ENCODE assay signal across 19 cellular contexts in genomic region chr1:152148051-152148450, GRCh38. TPM values are rescaled to one million over a fixed set of nuclear protein-coding genes. Genes with fewer than 3 reads are reported as not detected.
A peak's percentile ranks its signal among the peaks of the same experiment; 100 is the strongest.
DNase-seq lines count a peak whose midpoint lies in the region; ATAC-seq and TF ChIP-seq lines count a peak whose summit lies in the region.
"Had no signal": no experiment of that assay in that cellular context is flagged by ENCODE, and none has a peak within 500 bp of the region (broad histone marks: within the 10 kb centered on the region; RNA-seq: fewer than 3 reads in every experiment).

No MANE protein-coding gene starts in this region.

- TF ChIP-seq CTCF in MCF 10A (IDR thresholded peaks at IDR 0.05; ENCODE audit: unreplicated experiment) (no peak), mammary epithelial cell (conservative IDR thresholded peaks at IDR 0.05 in 1 of 2, IDR thresholded peaks at IDR 0.05 in 1 of 2; ENCODE audit: extremely low read depth in 1 of 2, insufficient read depth in 1 of 2, low read depth in 1 of 2, low read length in 2 of 2) (no peak), KMS-11 (conservative IDR thresholded peaks at IDR 0.05; ENCODE audit: low read depth, low read length) (no peak), esophagus muscularis mucosa (IDR thresholded peaks at IDR 0.05) (no peak), mucosa of descending colon (IDR thresholded peaks at IDR 0.05) (no peak)

- H3K4me2 ChIP-seq in mammary epithelial cell (ENCODE audit: insufficient read depth, low read depth, low read length), result no peak overlapping the region
- no peak overlapping the region for H3K4me2 ChIP-seq in KMS-11
- H3K4me2 ChIP-seq: GM23338 had no signal

- H3K9ac ChIP-seq in mammary epithelial cell (ENCODE audit: insufficient read depth, low read length) (no peak overlapping the region), KMS-11 (no peak overlapping the region)

- no peak for TF ChIP-seq POLR2A in esophagus muscularis mucosa (IDR thresholded peaks at IDR 0.05; ENCODE audit: low read depth)

- H3K79me2 ChIP-seq in mammary epithelial cell (ENCODE audit: insufficient read depth, low read length), result no peaks in the 10 kb centered on the region
- no peaks in the 10 kb centered on the region for H3K79me2 ChIP-seq in KMS-11 (ENCODE audit: insufficient read depth, low read depth)

- BruUV-seq in MCF 10A (replicated peaks; lab: Mats Ljungman, UMichigan) (no TSS peak), mammary epithelial cell (replicated peaks; lab: Mats Ljungman, UMichigan) (no TSS peak)

- in situ Hi-C loops in mammary epithelial cell (cut with MboI; ENCODE audit: low sequenced_read_pairs in 2 of 2), result loop anchor here in 1 of 2 donors (5.0 kb wide), 1 partner anchor 34 kb away; no protein-coding TSS in a partner anchor

- no peaks in the 10 kb centered on the region for H3K27me3 ChIP-seq in mammary epithelial cell (ENCODE audit: insufficient read depth, low read length)
- H3K27me3 ChIP-seq in KMS-11 (ENCODE audit: insufficient read depth, low read depth), result no peaks in the 10 kb centered on the region
- peaks cover 0 to 16% (median 0%) of the 10 kb centered on the region in 4 donors for H3K27me3 ChIP-seq in esophagus muscularis mucosa

- H3K36me3 Mint-ChIP-seq in MCF 10A (ENCODE audit: insufficient read depth, unreplicated experiment), result no peaks in the 10 kb centered on the region
- no peaks in the 10 kb centered on the region for H3K36me3 Mint-ChIP-seq in activated CD8-positive, alpha-beta memory T cell treated with anti-CD3 and anti-CD28 coated beads, Interleukin-2, amount 10 ng/mL, durations not matched to agents 7 days and 5 days

- no peak for ATAC-seq in activated CD8-positive, alpha-beta memory T cell treated with anti-CD3 and anti-CD28 coated beads, Interleukin-2, amount 10 ng/mL, durations not matched to agents 7 days and 5 days
- ATAC-seq in mucosa of descending colon (no peak), HG02981 (IDR thresholded peaks at IDR 0.05; ENCODE audit: unreplicated experiment) (no peak)
- ATAC-seq: GM23338 had no signal

- WGBS in mammary epithelial cell (ENCODE audit: low coverage, missing lambda C conversion rate), result 93% methylated on average over 3 of the region's 3 CpGs
- WGBS in esophagus muscularis mucosa, result 69% methylated on average over 3 of the region's 3 CpGs

- no peak overlapping the region for H3K4me3 Mint-ChIP-seq in MCF 10A (ENCODE audit: unreplicated experiment)
- H3K4me3 Mint-ChIP-seq in activated CD8-positive, alpha-beta memory T cell treated with anti-CD3 and anti-CD28 coated beads, Interleukin-2, amount 10 ng/mL, durations not matched to agents 7 days and 5 days, result no peak overlapping the region
- H3K4me3 Mint-ChIP-seq: CD4-positive, alpha-beta T cell; GM23338; HFFc6 had no signal

- H3K27ac ChIP-seq in mammary epithelial cell (ENCODE audit: insufficient read depth, low read depth, low read length), result no peak overlapping the region
- H3K27ac ChIP-seq in KMS-11, result no peak overlapping the region
- no peak overlapping the region for H3K27ac ChIP-seq in esophagus muscularis mucosa (replicated peaks in 1 of 4)
- H3K27ac ChIP-seq: C4-2B had no signal

- H3K27me3 Mint-ChIP-seq in MCF 10A (ENCODE audit: insufficient read depth, unreplicated experiment), result no peaks in the 10 kb centered on the region
- peaks cover 38% of the 10 kb centered on the region for H3K27me3 Mint-ChIP-seq in activated CD8-positive, alpha-beta memory T cell treated with anti-CD3 and anti-CD28 coated beads, Interleukin-2, amount 10 ng/mL, durations not matched to agents 7 days and 5 days

- no peak overlapping the region for H3K4me3 ChIP-seq in mammary epithelial cell (replicated peaks in 1 of 3; ENCODE audit: insufficient read depth in 1 of 3, low read depth in 2 of 3, low read length in 3 of 3)
- peak overlapping the region; percentile 15 for H3K4me3 ChIP-seq in KMS-11 (IDR thresholded peaks at IDR 0.05; ENCODE audit: insufficient read depth, low read depth, low read length)
- no peak overlapping the region for H3K4me3 ChIP-seq in esophagus muscularis mucosa
- no peak overlapping the region for H3K4me3 ChIP-seq in mucosa of descending colon
- H3K4me3 ChIP-seq: GM23338 had no signal

- DNase-seq in MCF 10A (ENCODE audit: unreplicated experiment) (peak; percentile 26), mammary epithelial cell (no peak), esophagus muscularis mucosa (ENCODE audit: extremely low spot score) (peak; percentile 64), mucosa of descending colon (no peak)
- no peak for DNase-seq in activated CD8-positive, alpha-beta memory T cell treated with anti-CD3 and anti-CD28 coated beads, Interleukin-2, amount 10 ng/mL, durations not matched to agents 7 days and 5 days
- DNase-seq: AML-193; CD4-positive, alpha-beta T cell; DMS79; GDM1; HCEC 1CT; HFFc6 had no signal

- H3K9me3 ChIP-seq in mammary epithelial cell (replicated peaks; ENCODE audit: insufficient read depth, low read length) (peaks cover 16% of the 10 kb centered on the region), esophagus muscularis mucosa (peaks cover 0 to 18% (median 16%) of the 10 kb centered on the region in 4 donors), mucosa of descending colon (peaks cover 19% of the 10 kb centered on the region)

- no peaks in the 10 kb centered on the region for H4K20me1 ChIP-seq in mammary epithelial cell (ENCODE audit: insufficient read depth, low read length)
- H4K20me1 ChIP-seq in KMS-11 (ENCODE audit: insufficient read depth), result no peaks in the 10 kb centered on the region

- TF ChIP-seq EP300 in esophagus muscularis mucosa (IDR thresholded peaks at IDR 0.05), result no peak

- H2AFZ ChIP-seq in mammary epithelial cell (ENCODE audit: low read depth, low read length), result no peak overlapping the region
- no peak overlapping the region for H2AFZ ChIP-seq in KMS-11 (ENCODE audit: low read depth)
- H2AFZ ChIP-seq: GM23338 had no signal

- H3K36me3 ChIP-seq in mammary epithelial cell (ENCODE audit: insufficient read depth, low read length) (no peaks in the 10 kb centered on the region), KMS-11 (ENCODE audit: insufficient read depth) (no peaks in the 10 kb centered on the region), esophagus muscularis mucosa (no peaks in the 10 kb centered on the region), mucosa of descending colon (ENCODE audit: low read depth) (no peaks in the 10 kb centered on the region)

- CTCF ChIA-PET in MCF 10A (lab: Yijun Ruan, JAX) (interaction anchor here (0.6 to 9.7 kb wide), 8 partner anchors 10 to 312 kb away, joined by 3 to 227 read pairs (median 4); no protein-coding TSS in a partner anchor), mammary epithelial cell (lab: Charles Lee; ENCODE audit: low non-redundant PET) (no interaction called here)
- CTCF ChIA-PET in activated CD8-positive, alpha-beta memory T cell treated with anti-CD3 and anti-CD28 coated beads, Interleukin-2, amount 10 ng/mL, durations not matched to agents 7 days and 5 days (lab: Charles Lee), result interaction anchor here (0.8 to 1.3 kb wide), 2 partner anchors 37 to 312 kb away, joined by 3 read pairs; no protein-coding TSS in a partner anchor

- POLR2A ChIA-PET in MCF 10A (lab: Yijun Ruan, JAX), result interaction anchor here (0.5 to 8.2 kb wide), 10 partner anchors 16 to 310 kb away, joined by 3 to 171 read pairs (median 4); partner anchors contain the start of gene RPTN

- dilution Hi-C loops in mammary epithelial cell (cut with HindIII; ENCODE audit: low sequenced_read_pairs), result loop anchor here (5.0 kb wide), 3 partner anchors 76 to 309 kb away; no protein-coding TSS in a partner anchor

- H3K27ac Mint-ChIP-seq in MCF 10A (ENCODE audit: low read depth, unreplicated experiment), result no peak overlapping the region
- H3K27ac Mint-ChIP-seq in activated CD8-positive, alpha-beta memory T cell treated with anti-CD3 and anti-CD28 coated beads, Interleukin-2, amount 10 ng/mL, durations not matched to agents 7 days and 5 days, result no peak overlapping the region
- H3K27ac Mint-ChIP-seq: CD4-positive, alpha-beta T cell; GM23338; HFFc6 had no signal

- intact Hi-C loops in MCF 10A (cut with micrococcal nuclease) (no loop called here), mammary epithelial cell (cut with micrococcal nuclease) (no loop called here), esophagus muscularis mucosa (cut with DNase I) (no loop called here), mucosa of descending colon (cut with DNase I, micrococcal nuclease) (no loop called here)

- peaks cover 28% of the 10 kb centered on the region for H3K9me3 Mint-ChIP-seq in MCF 10A (ENCODE audit: unreplicated experiment)
- peaks cover 11% of the 10 kb centered on the region for H3K9me3 Mint-ChIP-seq in activated CD8-positive, alpha-beta memory T cell treated with anti-CD3 and anti-CD28 coated beads, Interleukin-2, amount 10 ng/mL, durations not matched to agents 7 days and 5 days (ENCODE audit: low read depth)

- H3K4me1 ChIP-seq in mammary epithelial cell (ENCODE audit: insufficient read depth, low read length) (no peaks in the 10 kb centered on the region), KMS-11 (ENCODE audit: low read depth, poor library complexity, severe bottlenecking) (peaks cover 7% of the 10 kb centered on the region), esophagus muscularis mucosa (no peaks in the 10 kb centered on the region), mucosa of descending colon (ENCODE audit: low read depth) (no peaks in the 10 kb centered on the region)
- H3K4me1 ChIP-seq: Caco-2 had no signal

- peaks cover 7% of the 10 kb centered on the region for H3K4me1 Mint-ChIP-seq in MCF 10A (ENCODE audit: insufficient read depth, unreplicated experiment)
- H3K4me1 Mint-ChIP-seq in activated CD8-positive, alpha-beta memory T cell treated with anti-CD3 and anti-CD28 coated beads, Interleukin-2, amount 10 ng/mL, durations not matched to agents 7 days and 5 days, result peaks cover 4% of the 10 kb centered on the region
- H3K4me1 Mint-ChIP-seq: GM23338 had no signal

RNA-seq across cellular contexts. Expression of gene RPTN, which starts 11.0 kb away (rescaled TPM):
- total RNA-seq in MCF 10A (2022), result not detected in 2 replicates
- not detected for total RNA-seq in mammary epithelial cell
- 0.01 TPM for polyA plus RNA-seq in mammary epithelial cell
- polyA minus RNA-seq in mammary epithelial cell, result not detected
- total RNA-seq in esophagus muscularis mucosa, result not detected
- not detected for total RNA-seq in activated CD8-positive, alpha-beta memory T cell treated with anti-CD3 and anti-CD28 coated beads, Interleukin-2, amount 10 ng/mL, durations not matched to agents 7 days and 5 days
- not detected for total RNA-seq in mucosa of descending colon
- total RNA-seq: A172; Caco-2; CD4-positive, alpha-beta T cell; Daoy; GM23338; HFFc6 had no signal
- polyA plus RNA-seq: BJ, GM23338 had no signal

RNA-seq across cellular contexts. Expression of gene TCHH, which starts 32.8 kb away (rescaled TPM):
- total RNA-seq in MCF 10A (2022), result 0.12 and 0.22 TPM in 2 replicates
- total RNA-seq in mammary epithelial cell, result under 1 TPM in 1 of 2 donors, not detected in 1; 0.19 TPM
- 0.02 TPM for polyA plus RNA-seq in mammary epithelial cell
- not detected for polyA minus RNA-seq in mammary epithelial cell
- under 1 TPM in 3 of 4 donors, not detected in 1; under 0.01 to 0.50 (median 0.11) TPM for total RNA-seq in esophagus muscularis mucosa
- total RNA-seq in activated CD8-positive, alpha-beta memory T cell treated with anti-CD3 and anti-CD28 coated beads, Interleukin-2, amount 10 ng/mL, durations not matched to agents 7 days and 5 days, result under 1 TPM; 0.12 to 0.14 TPM
- total RNA-seq in mucosa of descending colon, result under 1 TPM in 2 of 3 donors, not detected in 1; 0.05 to 0.09 TPM
- total RNA-seq: A172; CD4-positive, alpha-beta T cell had no signal
- polyA plus RNA-seq: BJ had no signal

RNA-seq across cellular contexts. Expression of gene TCHHL1, which starts 59.2 kb away (rescaled TPM):
- not detected in 2 replicates for total RNA-seq in MCF 10A (2022)
- not detected for total RNA-seq in mammary epithelial cell
- not detected for polyA plus RNA-seq in mammary epithelial cell
- not detected for polyA minus RNA-seq in mammary epithelial cell
- not detected for total RNA-seq in esophagus muscularis mucosa
- total RNA-seq in activated CD8-positive, alpha-beta memory T cell treated with anti-CD3 and anti-CD28 coated beads, Interleukin-2, amount 10 ng/mL, durations not matched to agents 7 days and 5 days, result not detected
- total RNA-seq in mucosa of descending colon, result not detected
- total RNA-seq: A172; Caco-2; CD4-positive, alpha-beta T cell; Daoy; GM23338; HFFc6 had no signal
- polyA plus RNA-seq: BJ, GM23338 had no signal

Comparison
In these comparisons a context has a peak if more than half of its experiments do, and no peak if none do; other contexts are left out.
1. DNase-seq: peak in MCF 10A (single experiment) and esophagus muscularis mucosa (single experiment); none in mammary epithelial cell (single experiment), activated CD8-positive, alpha-beta memory T cell treated with anti-CD3 and anti-CD28 coated beads, Interleukin-2, amount 10 ng/mL, durations not matched to agents 7 days and 5 days (single experiment) and mucosa of descending colon (0 of 3).